Comparison of ENCODE assay signal across 13 cellular contexts in genomic region chr2:15846626-15847025, GRCh38.
"Had no signal": no experiment of that assay in that cellular context is flagged by ENCODE, and none has a peak within 500 bp of the region (broad histone marks: within the 10 kb centered on the region; RNA-seq: fewer than 3 reads in every experiment).

No MANE protein-coding gene starts in this region.

- H3K4me1 ChIP-seq: gastroesophageal sphincter, left lung, lower lobe of right lung, neural progenitor cell, parathyroid adenoma had no signal

- H3K36me3 ChIP-seq: esophagus squamous epithelium, gastroesophageal sphincter, left lung, lower lobe of right lung, neural progenitor cell had no signal

- H3K27ac ChIP-seq: esophagus squamous epithelium, gastroesophageal sphincter, left lung, lower lobe of right lung, neural progenitor cell, parathyroid adenoma had no signal

- H3K27me3 ChIP-seq: esophagus squamous epithelium, gastroesophageal sphincter, left lung, neural progenitor cell had no signal

- DNase-seq: esophagus squamous epithelium; foreskin fibroblast; immature natural killer cell; left lung; lower lobe of right lung; midbrain; small intestine; stimulated activated CD4-positive, alpha-beta T cell treated with anti-CD3 and anti-CD28 coated beads, Interleukin-12 subunit alpha, Interleukin-12 subunit beta, amount 100 ng/mL, for 4 hours; stimulated activated naive CD4-positive, alpha-beta T cell treated with Interleukin-2 at 50 U/mL for 16 hours; trophoblast cell had no signal

- H3K4me3 ChIP-seq: esophagus squamous epithelium, gastroesophageal sphincter, left lung, lower lobe of right lung, neural progenitor cell had no signal

- ATAC-seq: gastroesophageal sphincter, left lung, lower lobe of right lung had no signal

- H3K9me3 ChIP-seq: esophagus squamous epithelium, left lung, lower lobe of right lung had no signal
